Comparison of ENCODE assay signal across 1 cellular context in the genomic region with DNA sequence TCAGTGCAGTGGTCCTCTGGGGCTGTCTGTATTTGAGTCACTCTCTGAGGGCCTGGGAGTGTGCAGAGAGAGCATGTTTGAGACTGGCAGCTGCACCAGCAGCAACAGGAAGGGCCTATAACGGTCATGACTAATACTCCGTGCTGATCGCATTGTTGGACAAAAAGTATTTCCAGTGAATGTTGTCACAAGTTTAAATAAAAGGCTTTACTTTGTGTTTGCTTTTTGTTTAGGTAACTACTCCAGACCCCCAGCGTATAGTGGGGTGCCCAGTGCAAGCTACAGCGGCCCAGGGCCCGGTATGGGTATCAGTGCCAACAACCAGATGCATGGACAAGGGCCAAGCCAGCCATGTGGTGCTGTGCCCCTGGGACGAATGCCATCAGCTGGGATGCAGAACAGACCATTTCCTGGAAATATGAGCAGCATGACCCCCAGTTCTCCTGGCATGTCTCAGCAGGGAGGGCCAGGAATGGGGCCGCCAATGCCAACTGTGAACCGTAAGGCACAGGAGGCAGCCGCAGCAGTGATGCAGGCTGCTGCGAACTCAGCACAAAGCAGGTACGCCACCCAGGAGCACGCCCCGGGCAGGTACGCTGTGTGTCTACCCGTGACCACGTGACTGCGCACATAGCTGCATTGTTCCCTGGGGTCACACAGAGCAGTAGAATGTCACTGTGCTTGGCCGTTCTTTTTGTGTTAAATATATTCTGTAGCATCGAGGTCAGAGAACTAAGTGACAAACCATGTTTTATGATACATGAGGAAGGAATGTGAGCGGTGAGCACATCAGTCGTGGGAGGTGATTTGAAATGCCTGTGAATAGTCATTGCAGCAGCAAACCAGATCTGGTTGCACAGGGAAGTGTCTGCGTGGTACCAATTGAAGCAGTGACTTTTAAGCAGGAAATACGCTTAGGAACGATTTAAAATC.
TF ChIP-seq lines count a peak whose summit lies in the region.

No MANE protein-coding gene starts in this region.

TF ChIP-seq in SK-N-SH treated with all-trans-retinoic acid at 6 μM for 48 hours, 23 proteins besides CTCF, POLR2A, EP300 and RAD21 (continued from another document):
- TF ChIP-seq, protein P1, sequence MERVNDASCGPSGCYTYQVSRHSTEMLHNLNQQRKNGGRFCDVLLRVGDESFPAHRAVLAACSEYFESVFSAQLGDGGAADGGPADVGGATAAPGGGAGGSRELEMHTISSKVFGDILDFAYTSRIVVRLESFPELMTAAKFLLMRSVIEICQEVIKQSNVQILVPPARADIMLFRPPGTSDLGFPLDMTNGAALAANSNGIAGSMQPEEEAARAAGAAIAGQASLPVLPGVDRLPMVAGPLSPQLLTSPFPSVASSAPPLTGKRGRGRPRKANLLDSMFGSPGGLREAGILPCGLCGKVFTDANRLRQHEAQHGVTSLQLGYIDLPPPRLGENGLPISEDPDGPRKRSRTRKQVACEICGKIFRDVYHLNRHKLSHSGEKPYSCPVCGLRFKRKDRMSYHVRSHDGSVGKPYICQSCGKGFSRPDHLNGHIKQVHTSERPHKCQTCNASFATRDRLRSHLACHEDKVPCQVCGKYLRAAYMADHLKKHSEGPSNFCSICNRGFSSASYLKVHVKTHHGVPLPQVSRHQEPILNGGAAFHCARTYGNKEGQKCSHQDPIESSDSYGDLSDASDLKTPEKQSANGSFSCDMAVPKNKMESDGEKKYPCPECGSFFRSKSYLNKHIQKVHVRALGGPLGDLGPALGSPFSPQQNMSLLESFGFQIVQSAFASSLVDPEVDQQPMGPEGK (CRISPR knock-in tag; IDR thresholded peaks at IDR 0.05; ENCODE audit: borderline replicate concordance) = peak; percentile 13; the same call in 1 of the 2 replicates
TF ChIP-seq in SK-N-SH treated with all-trans-retinoic acid at 6 μM for 48 hours: peak in this region for 9.
